Comparison of ENCODE assay signal across 21 cellular contexts in genomic region chr4:96524311-96524875, GRCh38.
"Had no signal": no experiment of that assay in that cellular context is flagged by ENCODE, and none has a peak within 500 bp of the region (broad histone marks: within the 10 kb centered on the region; RNA-seq: fewer than 3 reads in every experiment).

No MANE protein-coding gene starts in this region.

- DNase-seq: dorsolateral prefrontal cortex; effector CD4-positive, alpha-beta T cell; foreskin fibroblast; gastrocnemius medialis; head of caudate nucleus; kidney; naive thymus-derived CD8-positive, alpha-beta T cell; nephron progenitor cell; nucleus accumbens; posterior cingulate gyrus; psoas muscle; right cardiac atrium; sigmoid colon; stimulated activated CD4-positive, alpha-beta T cell treated with anti-CD3 and anti-CD28 coated beads, Interleukin-4, amount 100 ng/mL, for 4 hours; stimulated activated naive B cell treated with anti-CD40 and anti-IgM and Interleukin-4, amounts not matched to agents 10 μg/mL and 1 μg/mL and 100 μg/mL, for 72 hours; upper lobe of right lung; uterus had no signal

- H3K36me3 Mint-ChIP-seq: memory B cell; naive thymus-derived CD8-positive, alpha-beta T cell; stimulated activated naive B cell treated with anti-CD40 and anti-IgM and Interleukin-4, amounts not matched to agents 10 μg/mL and 1 μg/mL and 100 μg/mL, for 72 hours had no signal

- H3K4me1 Mint-ChIP-seq: memory B cell; naive thymus-derived CD8-positive, alpha-beta T cell; nephron progenitor cell; stimulated activated naive B cell treated with anti-CD40 and anti-IgM and Interleukin-4, amounts not matched to agents 10 μg/mL and 1 μg/mL and 100 μg/mL, for 72 hours had no signal

- H3K27ac Mint-ChIP-seq: memory B cell; naive thymus-derived CD8-positive, alpha-beta T cell; nephron progenitor cell; stimulated activated naive B cell treated with anti-CD40 and anti-IgM and Interleukin-4, amounts not matched to agents 10 μg/mL and 1 μg/mL and 100 μg/mL, for 72 hours; stimulated activated naive CD8-positive, alpha-beta T cell treated with anti-CD3 and anti-CD28 coated beads, Interleukin-15, Interleukin-2, amounts not matched to agents 100 ng/mL and 50 ng/mL, for 24 hours had no signal

- ATAC-seq: esophagus mucosa; gastrocnemius medialis; left lobe of liver; naive thymus-derived CD8-positive, alpha-beta T cell; psoas muscle; right cardiac atrium; stimulated activated naive B cell treated with anti-CD40 and anti-IgM and Interleukin-4, amounts not matched to agents 10 μg/mL and 1 μg/mL and 100 μg/mL, for 72 hours; upper lobe of right lung had no signal

- H3K27me3 Mint-ChIP-seq: memory B cell; naive thymus-derived CD8-positive, alpha-beta T cell; stimulated activated naive B cell treated with anti-CD40 and anti-IgM and Interleukin-4, amounts not matched to agents 10 μg/mL and 1 μg/mL and 100 μg/mL, for 72 hours; stimulated activated naive CD8-positive, alpha-beta T cell treated with anti-CD3 and anti-CD28 coated beads, Interleukin-15, Interleukin-2, amounts not matched to agents 100 ng/mL and 50 ng/mL, for 24 hours had no signal

- H3K4me3 Mint-ChIP-seq: memory B cell; naive thymus-derived CD8-positive, alpha-beta T cell; nephron progenitor cell; stimulated activated naive B cell treated with anti-CD40 and anti-IgM and Interleukin-4, amounts not matched to agents 10 μg/mL and 1 μg/mL and 100 μg/mL, for 72 hours; stimulated activated naive CD8-positive, alpha-beta T cell treated with anti-CD3 and anti-CD28 coated beads, Interleukin-15, Interleukin-2, amounts not matched to agents 100 ng/mL and 50 ng/mL, for 24 hours had no signal
